ENCODE assay signal across 8 cellular contexts in the genomic region with DNA sequence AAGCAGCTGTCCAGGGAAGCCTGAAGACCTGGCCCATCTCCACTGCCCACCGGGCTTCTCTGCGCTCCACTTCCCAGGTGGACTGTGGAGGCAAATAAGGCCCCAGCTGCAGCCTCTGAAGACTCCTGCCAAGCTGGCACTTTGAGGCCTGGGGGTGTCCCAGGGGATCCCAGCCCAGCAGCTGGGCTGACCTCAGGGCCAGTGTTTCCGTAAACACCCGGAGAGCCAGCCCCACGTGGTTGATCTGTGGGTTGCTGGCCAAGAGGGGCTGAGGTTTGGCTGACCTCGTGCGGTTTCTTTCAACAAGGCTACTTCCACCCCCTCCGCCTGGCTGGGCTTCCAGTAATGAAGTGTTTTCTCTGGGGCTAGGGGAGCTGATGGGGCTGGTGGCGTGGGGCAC. TPM values are rescaled to one million over a fixed set of nuclear protein-coding genes. Genes with fewer than 3 reads are reported as not detected.
DNase-seq lines count a peak whose midpoint lies in the region; ATAC-seq, FAIRE-seq and TF ChIP-seq lines count a peak whose summit lies in the region.

No MANE protein-coding gene starts in this region.

- no peak for FAIRE-seq in D721Med (lab: Jason Lieb, UNC)

- H3K9me3 Mint-ChIP-seq in activated T-cell treated with anti-CD3 and anti-CD28 coated beads, Interleukin-2, amount 50 U/mL, for 4 hours, result no peaks in the 10 kb centered on the region

- TF ChIP-seq CTCF in PC-3 (conservative IDR thresholded peaks at IDR 0.05; ENCODE audit: low read depth, low read length) (no peak), D721Med (IDR thresholded peaks at IDR 0.05; ENCODE audit: insufficient read depth, missing control alignments) (no peak)

- no peak overlapping the region for H3K4me3 ChIP-seq in skeletal muscle cell (ENCODE audit: low read depth, low read length)
- no peak overlapping the region for H3K4me3 ChIP-seq in PC-3 (ENCODE audit: low read length)

- intact Hi-C loops in PC-3 (cut with micrococcal nuclease), result no loop called here

- peaks cover 15% of the 10 kb centered on the region for H3K4me1 ChIP-seq in PC-3 (ENCODE audit: insufficient read depth, low read length)

- CTCF ChIA-PET in PC-3 (lab: Charles Lee), result no interaction called here

- no peaks in the 10 kb centered on the region for H3K9me3 ChIP-seq in PC-3 (ENCODE audit: low read length)

- no peaks in the 10 kb centered on the region for H3K27me3 ChIP-seq in PC-3 (ENCODE audit: low read length)

- H3K36me3 Mint-ChIP-seq in activated T-cell treated with anti-CD3 and anti-CD28 coated beads, Interleukin-2, amount 50 U/mL, for 4 hours (ENCODE audit: insufficient read depth), result no peaks in the 10 kb centered on the region

- no peak overlapping the region for H3K4me3 Mint-ChIP-seq in activated T-cell treated with anti-CD3 and anti-CD28 coated beads, Interleukin-2, amount 50 U/mL, for 4 hours

- no peaks in the 10 kb centered on the region for H4K20me1 ChIP-seq in PC-3 (ENCODE audit: low read length)

- POLR2A ChIA-PET in PC-3 (lab: Charles Lee; ENCODE audit: unreplicated experiment), result no interaction called here

- H3K4me2 ChIP-seq in PC-3 (ENCODE audit: low read length), result no peak overlapping the region

- H3K27me3 Mint-ChIP-seq in activated T-cell treated with anti-CD3 and anti-CD28 coated beads, Interleukin-2, amount 50 U/mL, for 4 hours (ENCODE audit: low read depth), result peaks cover 3% of the 10 kb centered on the region

- H3K36me3 ChIP-seq in PC-3 (ENCODE audit: low read depth, low read length), result no peaks in the 10 kb centered on the region

- peak; percentile 84 for DNase-seq in RPMI8226
- peak; percentile 94 for DNase-seq in glomerular visceral epithelial cell (ENCODE audit: extremely low spot score)
- peak; percentile 97 for DNase-seq in skeletal muscle cell (ENCODE audit: low read depth)
- DNase-seq in PC-3, result no peak
- DNase-seq in T-helper 1 cell, result no peak
- no peak for DNase-seq in activated T-cell treated with anti-CD3 and anti-CD28 coated beads, Interleukin-2, amount 50 U/mL, for 4 hours
- DNase-seq in D721Med (ENCODE audit: insufficient read length, low spot score), result no peak

- peak; percentile 61 for ATAC-seq in GM19438 (IDR thresholded peaks at IDR 0.05; ENCODE audit: low read depth, unreplicated experiment)
- no peak for ATAC-seq in PC-3
- ATAC-seq in activated T-cell treated with anti-CD3 and anti-CD28 coated beads, Interleukin-2, amount 50 U/mL, for 4 hours, result no peak

- no peak overlapping the region for H3K9ac ChIP-seq in PC-3 (ENCODE audit: low read length)

- no peak overlapping the region for H2AFZ ChIP-seq in PC-3 (ENCODE audit: low read length)

- H3K4me1 Mint-ChIP-seq in activated T-cell treated with anti-CD3 and anti-CD28 coated beads, Interleukin-2, amount 50 U/mL, for 4 hours (ENCODE audit: low read depth), result no peaks in the 10 kb centered on the region

- no peaks in the 10 kb centered on the region for H3F3A ChIP-seq in PC-3 (ENCODE audit: low read length, unreplicated experiment)

- no peak overlapping the region for H3K27ac ChIP-seq in PC-3 (ENCODE audit: low read length)

- H3K9me2 ChIP-seq in PC-3 (replicated peaks; ENCODE audit: low read length), result no peaks in the 10 kb centered on the region

- no TSS peak for BruUV-seq in PC-3 (replicated peaks; lab: Mats Ljungman, UMichigan)

- no peaks in the 10 kb centered on the region for H3K79me2 ChIP-seq in PC-3 (ENCODE audit: low read length)

RNA-seq across cellular contexts. Expression of a gene that starts 12.4 kb away (rescaled TPM):
- 0.26 TPM in 1 of 2 replicates, not detected in the other for total RNA-seq in PC-3 (2014; rRNA removed)
- under 1 TPM in 1 of 3 donors, not detected in 2; 0.15 TPM for total RNA-seq in activated T-cell treated with anti-CD3 and anti-CD28 coated beads, Interleukin-2, amount 50 U/mL, for 4 hours

RNA-seq across cellular contexts. Expression of a gene that starts 42.9 kb away (rescaled TPM):
- total RNA-seq in PC-3 (2014; rRNA removed), result 2.8 and 3.0 TPM in 2 replicates
- total RNA-seq in activated T-cell treated with anti-CD3 and anti-CD28 coated beads, Interleukin-2, amount 50 U/mL, for 4 hours, result 1 to 10 TPM in 2 of 3 donors, under 1 TPM in 1; 0.96 to 1.6 (median 1.1) TPM

RNA-seq across cellular contexts. Expression of a gene that starts 51.3 kb away (rescaled TPM):
- 12.4 and 13.0 TPM in 2 replicates for total RNA-seq in PC-3 (2014; rRNA removed)
- total RNA-seq in activated T-cell treated with anti-CD3 and anti-CD28 coated beads, Interleukin-2, amount 50 U/mL, for 4 hours, result 10 to 100 TPM in 2 of 3 donors, 1 to 10 TPM in 1; 8.8 to 13.5 (median 12.5) TPM

Comparison
In these comparisons a context has a peak if more than half of its experiments do, and no peak if none do; other contexts are left out.
1. DNase-seq: peak in RPMI8226 (single experiment), glomerular visceral epithelial cell (single experiment) and skeletal muscle cell (single experiment); none in PC-3 (single experiment), T-helper 1 cell (0 of 5), activated T-cell treated with anti-CD3 and anti-CD28 coated beads, Interleukin-2, amount 50 U/mL, for 4 hours (single experiment) and D721Med (single experiment).